In the genomic region with DNA sequence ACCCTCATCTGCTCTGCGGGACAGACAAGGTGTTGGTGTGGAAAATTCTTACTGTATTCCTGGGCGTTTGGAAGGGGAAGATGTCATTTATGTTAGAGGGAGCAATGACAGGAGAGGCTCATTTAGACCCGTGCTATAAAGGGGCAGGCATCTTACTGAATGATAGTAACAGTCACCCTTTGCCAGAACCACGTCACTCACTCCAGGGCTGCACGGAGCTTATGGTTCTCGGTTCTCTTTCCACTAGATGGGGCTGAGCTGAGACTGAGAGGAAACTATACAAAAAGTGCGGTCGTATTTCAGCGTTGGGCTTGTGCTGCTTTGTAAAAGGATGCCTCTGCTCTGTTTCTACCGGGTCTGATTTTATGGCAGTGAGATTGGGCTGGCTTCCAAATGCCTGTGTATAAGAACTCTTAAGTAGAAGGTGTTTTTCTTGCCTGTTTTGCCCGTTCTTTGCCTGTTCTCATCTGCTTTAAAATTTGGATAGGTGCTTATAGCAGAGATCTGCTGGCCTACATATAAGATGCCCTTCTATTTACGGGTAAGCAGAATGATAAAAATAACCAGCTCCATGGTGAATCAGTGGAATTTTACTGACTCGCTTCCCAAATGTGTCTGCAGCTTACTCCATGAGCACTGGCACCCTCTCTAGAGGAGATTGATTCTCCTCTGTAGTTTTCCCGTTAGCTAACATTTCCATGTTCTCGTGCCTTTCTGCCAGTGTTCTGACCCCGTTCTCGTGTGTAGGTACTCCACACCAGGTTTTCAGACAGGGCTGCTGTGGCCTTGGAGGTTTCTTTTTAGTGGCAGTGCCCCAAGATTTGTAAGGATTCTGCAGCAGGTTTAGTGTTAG, we compare ENCODE assay signal across 8 cellular contexts. TPM values are rescaled to one million over a fixed set of nuclear protein-coding genes. Genes with fewer than 3 reads are reported as not detected.
DNase-seq lines count a peak whose midpoint lies in the region; ATAC-seq and TF ChIP-seq lines count a peak whose summit lies in the region.

No MANE protein-coding gene starts in this region.

- H3K9me3 Mint-ChIP-seq in activated naive CD8-positive, alpha-beta T cell treated with anti-CD3 and anti-CD28 coated beads for 36 hours = peaks cover 9% of the 10 kb centered on the region

- H3K9me3 ChIP-seq in HAP-1 (no peaks in the 10 kb centered on the region), RWPE2 (ENCODE audit: severe bottlenecking) (no peaks in the 10 kb centered on the region), transverse colon (no peaks in the 10 kb centered on the region)

- peak overlapping the region; percentile 72 for H3K4me3 Mint-ChIP-seq in activated naive CD8-positive, alpha-beta T cell treated with anti-CD3 and anti-CD28 coated beads for 36 hours

- TF ChIP-seq CTCF in RWPE2 (IDR thresholded peaks at IDR 0.05; ENCODE audit: poor library complexity, severe bottlenecking) (peak; percentile 34), transverse colon (IDR thresholded peaks at IDR 0.05) (peak in 3 of 5 experiments; percentile 22 to 28 (median 24))

- H3K27ac ChIP-seq in RWPE2 (ENCODE audit: poor library complexity, severe bottlenecking) (peak overlapping the region; percentile 2), transverse colon (peak overlapping the region; percentile 63 to 87 (median 78))

- no peaks in the 10 kb centered on the region for H3K27me3 Mint-ChIP-seq in activated naive CD8-positive, alpha-beta T cell treated with anti-CD3 and anti-CD28 coated beads for 36 hours

- H3K36me3 Mint-ChIP-seq in activated naive CD8-positive, alpha-beta T cell treated with anti-CD3 and anti-CD28 coated beads for 36 hours = peaks cover 74% of the 10 kb centered on the region

- H3K4me1 ChIP-seq in HAP-1 = peaks cover 26% of the 10 kb centered on the region
- peaks cover 20% of the 10 kb centered on the region for H3K4me1 ChIP-seq in RWPE2 (ENCODE audit: insufficient read depth, poor library complexity, severe bottlenecking)
- peaks cover 26 to 66% (median 36%) of the 10 kb centered on the region in 4 donors for H3K4me1 ChIP-seq in transverse colon

- in situ Hi-C loops in HAP-1 (cut with MboI; ENCODE audit: low sequenced_read_pairs) (no loop called here), transverse colon (cut with MboI; ENCODE audit: low pct_ligation_motif_present in 1 of 4, low pct_unique_long_range_greater_than_20kb in 1 of 4, low sequenced_read_pairs in 3 of 4) (no loop called here)

- intact Hi-C loops in head of caudate nucleus (cut with DNase I) = no loop called here
- intact Hi-C loops in transverse colon (cut with DNase I; ENCODE audit: low total_unique reads) = loop anchor here (5.0 kb wide), 1 partner anchor 57 kb away; the partner anchor contains the start of genes MRPS6 and SLC5A3

- peak overlapping the region; percentile 94 for H3K27ac Mint-ChIP-seq in activated naive CD8-positive, alpha-beta T cell treated with anti-CD3 and anti-CD28 coated beads for 36 hours

- no peak overlapping the region for H3K4me3 ChIP-seq in HAP-1
- no peak overlapping the region for H3K4me3 ChIP-seq in RWPE2 (ENCODE audit: severe bottlenecking)
- H3K4me3 ChIP-seq in transverse colon = no peak overlapping the region

- peak; percentile 66 for ATAC-seq in RWPE2 (ENCODE audit: low read depth)
- ATAC-seq in GM19463 (IDR thresholded peaks at IDR 0.05; ENCODE audit: unreplicated experiment) = no peak
- no peak for ATAC-seq in HG02623 (IDR thresholded peaks at IDR 0.05; ENCODE audit: unreplicated experiment)

- H3K36me3 ChIP-seq in HAP-1 (replicated peaks) (peaks cover 12% of the 10 kb centered on the region), RWPE2 (ENCODE audit: low read depth) (peaks cover 19% of the 10 kb centered on the region; the same call in 1 of the 2 replicates), transverse colon (peaks cover 0 to 8% (median 0%) of the 10 kb centered on the region in 4 donors)

- WGBS in transverse colon (ENCODE audit: low coverage in 1 of 2), 2 donors = 9 to 27% methylated on average over 3 to 17 of the region's 17 CpGs

- no peak for TF ChIP-seq POLR2A in transverse colon (IDR thresholded peaks at IDR 0.05)

- TF ChIP-seq EP300 in transverse colon (IDR thresholded peaks at IDR 0.05; ENCODE audit: low read depth) = no peak

- H3K27me3 ChIP-seq in HAP-1 (ENCODE audit: low read depth) (no peaks in the 10 kb centered on the region), RWPE2 (ENCODE audit: insufficient read depth, poor library complexity, severe bottlenecking) (no peaks in the 10 kb centered on the region), transverse colon (no peaks in the 10 kb centered on the region)

- DNase-seq in HAP-1 (ENCODE audit: low spot score in 2 of 2) (peak; percentile 80 to 87), RWPE2 (ENCODE audit: low spot score) (no peak), head of caudate nucleus (peak in 40 of 42 donors; percentile 27 to 85 (median 61)), pulmonary artery endothelial cell (ENCODE audit: low read depth, low spot score) (peak; percentile 17), transverse colon (peak; percentile 42)
- peak; percentile 79 for DNase-seq in activated naive CD8-positive, alpha-beta T cell treated with anti-CD3 and anti-CD28 coated beads for 36 hours

- H3K4me1 Mint-ChIP-seq in activated naive CD8-positive, alpha-beta T cell treated with anti-CD3 and anti-CD28 coated beads for 36 hours = peaks cover 81% of the 10 kb centered on the region

RNA-seq across cellular contexts. Expression of gene MRPS6, which starts 55.9 kb away (rescaled TPM):
- total RNA-seq in activated naive CD8-positive, alpha-beta T cell treated with anti-CD3 and anti-CD28 coated beads for 36 hours = 100 to 1,000 TPM; 107 to 116 TPM
- total RNA-seq in pulmonary artery endothelial cell (9.0 and 9.3 TPM in 2 replicates), transverse colon (10 to 100 TPM; 27.9 to 59.1 (median 35.6) TPM)

RNA-seq across cellular contexts. Expression of gene SLC5A3, which starts 55.9 kb away (rescaled TPM):
- 10 to 100 TPM; 12.4 to 12.7 TPM for total RNA-seq in activated naive CD8-positive, alpha-beta T cell treated with anti-CD3 and anti-CD28 coated beads for 36 hours
- total RNA-seq in pulmonary artery endothelial cell (6.9 and 23.7 TPM in 2 replicates), transverse colon (10 to 100 TPM; 12.0 to 32.6 (median 23.9) TPM)
